1 cellular context compared by ENCODE assay signal in the genomic region with DNA sequence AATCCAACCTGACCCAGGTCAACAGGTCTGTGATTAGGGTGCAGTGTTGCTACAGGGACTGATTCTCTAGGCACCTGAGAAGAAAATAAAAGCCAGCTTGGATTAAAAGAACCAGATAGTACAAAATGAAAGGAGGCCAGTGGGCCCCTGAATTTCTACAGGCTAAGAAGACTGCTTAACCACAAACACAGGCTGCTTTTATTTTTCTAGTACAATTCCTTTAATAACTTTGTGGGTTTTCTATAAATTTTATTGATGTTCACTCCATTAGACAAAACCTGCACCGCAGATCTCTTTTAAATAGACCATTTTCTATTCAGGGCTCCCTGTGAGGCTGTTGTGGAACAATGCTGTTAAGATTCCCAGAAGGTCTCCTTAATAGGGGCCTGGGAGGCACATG.
A peak's percentile ranks its signal among the peaks of the same experiment; 100 is the strongest.
TF ChIP-seq lines count a peak whose summit lies in the region.

No MANE protein-coding gene starts in this region.

TF ChIP-seq in HEK293, 187 proteins besides CTCF, POLR2A, EP300 and RAD21 (continued from another document):
- TF ChIP-seq, protein P1, sequence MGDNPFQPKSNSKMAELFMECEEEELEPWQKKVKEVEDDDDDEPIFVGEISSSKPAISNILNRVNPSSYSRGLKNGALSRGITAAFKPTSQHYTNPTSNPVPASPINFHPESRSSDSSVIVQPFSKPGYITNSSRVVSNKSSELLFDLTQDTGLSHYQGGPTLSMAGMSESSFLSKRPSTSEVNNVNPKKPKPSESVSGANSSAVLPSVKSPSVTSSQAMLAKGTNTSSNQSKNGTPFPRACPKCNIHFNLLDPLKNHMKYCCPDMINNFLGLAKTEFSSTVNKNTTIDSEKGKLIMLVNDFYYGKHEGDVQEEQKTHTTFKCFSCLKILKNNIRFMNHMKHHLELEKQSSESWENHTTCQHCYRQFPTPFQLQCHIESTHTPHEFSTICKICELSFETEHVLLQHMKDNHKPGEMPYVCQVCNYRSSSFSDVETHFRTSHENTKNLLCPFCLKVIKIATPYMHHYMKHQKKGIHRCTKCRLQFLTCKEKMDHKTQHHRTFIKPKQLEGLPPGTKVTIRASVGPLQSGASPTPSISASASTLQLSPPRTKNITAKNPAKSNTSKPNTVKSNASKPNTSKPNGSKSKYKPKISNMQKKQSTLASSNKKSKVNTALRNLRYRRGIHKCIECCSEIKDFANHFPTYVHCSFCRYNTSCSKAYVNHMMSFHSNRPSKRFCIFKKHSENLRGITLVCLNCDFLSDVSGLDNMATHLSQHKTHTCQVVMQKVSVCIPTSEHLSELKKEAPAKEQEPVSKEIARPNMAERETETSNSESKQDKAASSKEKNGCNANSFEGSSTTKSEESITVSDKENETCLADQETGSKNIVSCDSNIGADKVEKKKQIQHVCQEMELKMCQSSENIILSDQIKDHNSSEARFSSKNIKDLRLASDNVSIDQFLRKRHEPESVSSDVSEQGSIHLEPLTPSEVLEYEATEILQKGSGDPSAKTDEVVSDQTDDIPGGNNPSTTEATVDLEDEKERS (tag by site-specific recombination; IDR thresholded peaks at IDR 0.05), result peak; percentile 77; the same call in 1 of the 2 replicates
- TF ChIP-seq GLI2 (tag by site-specific recombination; IDR thresholded peaks at IDR 0.05; ENCODE audit: borderline replicate concordance, low read depth) (no peak), KLF16 (tag by site-specific recombination; IDR thresholded peaks at IDR 0.05) (no peak), ZNF626 (tag by site-specific recombination; IDR thresholded peaks at IDR 0.05) (no peak)
